29 cellular contexts compared by ENCODE assay signal in genomic region chr14:102633906-102634595, GRCh38. TPM values are rescaled to one million over a fixed set of nuclear protein-coding genes. Genes with fewer than 3 reads are reported as not detected.
A peak's percentile ranks its signal among the peaks of the same experiment; 100 is the strongest.
DNase-seq lines count a peak whose midpoint lies in the region; ATAC-seq, FAIRE-seq and TF ChIP-seq lines count a peak whose summit lies in the region.
"Had no signal": no experiment of that assay in that cellular context is flagged by ENCODE, and none has a peak within 500 bp of the region (broad histone marks: within the 10 kb centered on the region; RNA-seq: fewer than 3 reads in every experiment).

No MANE protein-coding gene starts in this region.

- H4K20me1 ChIP-seq in GM12878 (ENCODE audit: control insufficient read depth, insufficient read depth) = 0 out of 2 replicates have a peak, but pooled peaks cover 2% of the 10 kb centered on the region

- TF ChIP-seq EP300 in GM12878 (IDR thresholded peaks at IDR 0.05; ENCODE audit: borderline replicate concordance in 1 of 2, control insufficient read depth in 1 of 2, low read depth in 2 of 2, low read length in 2 of 2) = no peak

- H3K27me3 Mint-ChIP-seq in activated CD8-positive, alpha-beta memory T cell treated with anti-CD3 and anti-CD28 coated beads, Interleukin-2, amount 10 ng/mL, durations not matched to agents 7 days and 5 days = no peaks in the 10 kb centered on the region
- H3K27me3 Mint-ChIP-seq: activated naive CD4-positive, alpha-beta T cell treated with anti-CD3 and anti-CD28 coated beads, Interleukin-2, amount 50 U/mL, for 24 hours; dendritic cell treated with granulocyte-macrophage colony-stimulating factor and Interleukin-4, amounts not matched to agents 40 ng/mL and 50 ng/mL, for 4 days had no signal

- DNase-seq in activated CD8-positive, alpha-beta memory T cell treated with anti-CD3 and anti-CD28 coated beads, Interleukin-2, amount 10 ng/mL, durations not matched to agents 7 days and 5 days = peak; percentile 59
- DNase-seq in activated CD8-positive, alpha-beta memory T cell treated with anti-CD3 and anti-CD28 coated beads, Interleukin-2, amount 50 U/mL, for 48 hours = no peak
- DNase-seq in GM06990 (ENCODE audit: extremely low read depth, insufficient read length) (peak; percentile 22), NCI-H82 treated with DMSO at 0.1 percent for 48 hours (lab: John Stamatoyannopoulos, UW; ENCODE audit: unreplicated experiment) (peak; percentile 14), GM12878 (ENCODE audit: low read depth, low spot score) (peak; percentile 26), Kasumi-1 (lab: John Stamatoyannopoulos, UW) (no peak)
- DNase-seq: activated CD4-positive, alpha-beta T cell treated with anti-CD3 and anti-CD28 coated beads for 4 hours; caudate nucleus; GOT3; hypothalamus; KBM-7; mesenchymal stem cell; NCI-H1417 treated with DMSO at 0.1 percent for 48 hours; NCI-H2081 treated with DMSO at 0.1 percent for 48 hours; NCI-H510A; nucleus accumbens; SHP77 had no signal

- POLR2A ChIA-PET in GM12878 (lab: Charles Lee) = no interaction called here

- no TSS peak for BruUV-seq in GM12878 (replicated peaks; lab: Mats Ljungman, UMichigan)

- CTCF ChIA-PET in activated CD8-positive, alpha-beta memory T cell treated with anti-CD3 and anti-CD28 coated beads, Interleukin-2, amount 10 ng/mL, durations not matched to agents 7 days and 5 days (lab: Charles Lee) = no interaction called here
- CTCF ChIA-PET in GM12878 (lab: Yijun Ruan, JAX) = interaction anchor here (0.9 kb wide), 1 partner anchor 40 kb away, joined by 3 read pairs; no protein-coding TSS in a partner anchor

- no peak overlapping the region for H2AFZ ChIP-seq in GM12878 (ENCODE audit: control insufficient read depth, low read depth, low read length)

- 3% methylated on average over 4 of the region's 4 CpGs for WGBS in GM12878 (ENCODE audit: insufficient coverage, insufficient replicate concordance, low lambda C conversion rate, missing lambda C conversion rate)

- H3K9me3 ChIP-seq in GM12878 (replicated peaks; ENCODE audit: control insufficient read depth, insufficient read depth, low read length) = no peaks in the 10 kb centered on the region
- H3K9me3 ChIP-seq: gastroesophageal sphincter, suprapubic skin had no signal

- in situ Hi-C loops in GM12878 (cut with MboI) = no loop called here

- no peak for TF ChIP-seq POLR2A in GM12878 (IDR thresholded peaks at IDR 0.05; ENCODE audit: low read depth, low read length)

- H3K4me3 ChIP-seq in GM06990 (replicated peaks; ENCODE audit: low read depth, low read length) (no peak overlapping the region), GM12878 (no peak overlapping the region)
- H3K4me3 ChIP-seq: gastroesophageal sphincter, suprapubic skin had no signal

- TF ChIP-seq CTCF in GM06990 (IDR thresholded peaks at IDR 0.05; ENCODE audit: insufficient read depth, low read length, poor library complexity, severe bottlenecking) (no peak), GM12878 (IDR thresholded peaks at IDR 0.05 in 2 of 3, conservative IDR thresholded peaks at IDR 0.05 in 1 of 3; ENCODE audit: control insufficient read depth in 2 of 3, extremely low read depth in 1 of 3, insufficient read depth in 1 of 3, low read depth in 3 of 3, low read length in 3 of 3) (no peak)

- peaks cover 1% of the 10 kb centered on the region for H3K36me3 Mint-ChIP-seq in activated CD8-positive, alpha-beta memory T cell treated with anti-CD3 and anti-CD28 coated beads, Interleukin-2, amount 10 ng/mL, durations not matched to agents 7 days and 5 days

- ATAC-seq in activated CD8-positive, alpha-beta memory T cell treated with anti-CD3 and anti-CD28 coated beads, Interleukin-2, amount 10 ng/mL, durations not matched to agents 7 days and 5 days = peak; percentile 55
- ATAC-seq in GM12878 = peak; percentile 50
- ATAC-seq in GM21786 (IDR thresholded peaks at IDR 0.05; ENCODE audit: unreplicated experiment) = no peak
- no peak for ATAC-seq in HG03565 (IDR thresholded peaks at IDR 0.05; ENCODE audit: unreplicated experiment)
- ATAC-seq: gastroesophageal sphincter, left lobe of liver had no signal

- RAD21 ChIA-PET in GM12878 (lab: Charles Lee; ENCODE audit: unreplicated experiment) = no interaction called here

- H3K4me3 Mint-ChIP-seq in activated CD8-positive, alpha-beta memory T cell treated with anti-CD3 and anti-CD28 coated beads, Interleukin-2, amount 10 ng/mL, durations not matched to agents 7 days and 5 days = no peak overlapping the region
- H3K4me3 Mint-ChIP-seq: activated naive CD4-positive, alpha-beta T cell treated with anti-CD3 and anti-CD28 coated beads, Interleukin-2, amount 50 U/mL, for 24 hours; dendritic cell treated with granulocyte-macrophage colony-stimulating factor and Interleukin-4, amounts not matched to agents 40 ng/mL and 50 ng/mL, for 4 days had no signal

- peak; percentile 65 for FAIRE-seq in GM12878 (lab: Jason Lieb, UNC)
- FAIRE-seq: astrocyte, D721Med, HTR-8/SVneo, urothelium cell line had no signal

- H3K27me3 ChIP-seq in GM06990 (replicated peaks; ENCODE audit: control insufficient read depth, insufficient read depth, low read length) (no peaks in the 10 kb centered on the region), GM12878 (replicated peaks in 1 of 2; ENCODE audit: control insufficient read depth in 2 of 2, insufficient read depth in 2 of 2, low read length in 1 of 2) (no peaks in the 10 kb centered on the region)
- H3K27me3 ChIP-seq: gastroesophageal sphincter, suprapubic skin had no signal

- H3K9me3 Mint-ChIP-seq in activated CD8-positive, alpha-beta memory T cell treated with anti-CD3 and anti-CD28 coated beads, Interleukin-2, amount 10 ng/mL, durations not matched to agents 7 days and 5 days (ENCODE audit: low read depth) = no peaks in the 10 kb centered on the region
- H3K9me3 Mint-ChIP-seq: activated naive CD4-positive, alpha-beta T cell treated with anti-CD3 and anti-CD28 coated beads, Interleukin-2, amount 50 U/mL, for 24 hours; dendritic cell treated with granulocyte-macrophage colony-stimulating factor and Interleukin-4, amounts not matched to agents 40 ng/mL and 50 ng/mL, for 4 days had no signal

- 0 out of 2 replicates have a peak overlapping the region, but pooled peaks have one; percentile 27 for H3K9ac ChIP-seq in GM12878 (ENCODE audit: control insufficient read depth, insufficient read depth, low read length)

- SMC1A ChIA-PET in GM12878 (lab: Charles Lee; ENCODE audit: uncharacterized antibody, unreplicated experiment) = no interaction called here

- peaks cover 2% of the 10 kb centered on the region for H3K79me2 ChIP-seq in GM12878 (ENCODE audit: control insufficient read depth, insufficient read depth, low read length)

- H3K36me3 ChIP-seq in GM06990 (ENCODE audit: control insufficient read depth, insufficient read depth, low read length) (no peaks in the 10 kb centered on the region), GM12878 (ENCODE audit: control insufficient read depth in 2 of 2, insufficient read depth in 2 of 2, low read length in 1 of 2) (no peaks in the 10 kb centered on the region)
- H3K36me3 ChIP-seq: gastroesophageal sphincter, suprapubic skin had no signal

- TF ChIP-seq RAD21 in GM12878 (IDR thresholded peaks at IDR 0.05; ENCODE audit: insufficient read depth, low read depth, low read length) = no peak

- peak overlapping the region; percentile 18; the same call in 1 of the 2 replicates for H3K27ac ChIP-seq in GM12878 (ENCODE audit: control insufficient read depth, insufficient read depth)
- H3K27ac ChIP-seq: C4-2B, gastroesophageal sphincter, suprapubic skin had no signal

- intact Hi-C loops in GM12878 (cut with micrococcal nuclease; ENCODE audit: unreplicated experiment) = no loop called here

- 0 out of 2 replicates have a peak overlapping the region, but pooled peaks have one; percentile 13 for H3K4me2 ChIP-seq in GM12878 (ENCODE audit: control insufficient read depth, insufficient read depth)

- peaks cover 9% of the 10 kb centered on the region for H3K4me1 ChIP-seq in GM12878 (ENCODE audit: control insufficient read depth, insufficient read depth, low read length)

- no peak overlapping the region for H3K27ac Mint-ChIP-seq in activated CD8-positive, alpha-beta memory T cell treated with anti-CD3 and anti-CD28 coated beads, Interleukin-2, amount 10 ng/mL, durations not matched to agents 7 days and 5 days
- H3K27ac Mint-ChIP-seq: activated naive CD4-positive, alpha-beta T cell treated with anti-CD3 and anti-CD28 coated beads, Interleukin-2, amount 50 U/mL, for 24 hours; dendritic cell treated with granulocyte-macrophage colony-stimulating factor and Interleukin-4, amounts not matched to agents 40 ng/mL and 50 ng/mL, for 4 days had no signal

- peaks cover 12% of the 10 kb centered on the region for H3K4me1 Mint-ChIP-seq in activated CD8-positive, alpha-beta memory T cell treated with anti-CD3 and anti-CD28 coated beads, Interleukin-2, amount 10 ng/mL, durations not matched to agents 7 days and 5 days

TF ChIP-seq in GM12878, 131 proteins besides CTCF, POLR2A, EP300 and RAD21 (continues in another document):
- TF ChIP-seq ZNF384 (IDR thresholded peaks at IDR 0.05; ENCODE audit: borderline replicate concordance, low read depth, low read length) = no peak

RNA-seq across cellular contexts. Expression of gene RCOR1, which starts 41.6 kb away (rescaled TPM):
- 10 to 100 TPM; 18.3 to 19.4 TPM for total RNA-seq in activated CD8-positive, alpha-beta memory T cell treated with anti-CD3 and anti-CD28 coated beads, Interleukin-2, amount 10 ng/mL, durations not matched to agents 7 days and 5 days
- 26.6 and 29.6 TPM in 2 replicates for total RNA-seq in GM12878 (2013; cell fraction: nucleolus; rRNA removed)
- total RNA-seq in GM12878 (2014; rRNA removed) = 4.1 and 4.3 TPM in 2 replicates
- total RNA-seq in GM12878 (2014; rRNA removed; fragmentation: Illumina TruSeq; extraction: Trizol) = 6.5 and 9.4 TPM in 2 replicates
- 10.4 and 12.2 TPM in 2 replicates for total RNA-seq in GM12878 (2021)
- 4.0 TPM for polyA plus RNA-seq in GM12878 (2011; ENCODE audit: low read depth)
- 10.3 and 11.2 TPM in 2 replicates for polyA plus RNA-seq in GM12878 (2011; rRNA removed)
- 5.1 and 7.3 TPM in 2 replicates for polyA plus RNA-seq in GM12878 (2011; cell fraction: cytosol; rRNA removed)
- polyA plus RNA-seq in GM12878 (2011; cell fraction: nucleus; rRNA removed) = 9.4 and 13.1 TPM in 2 replicates
- polyA plus RNA-seq in GM12878 (2012) = 4.8 and 6.6 TPM in 2 replicates
- polyA plus RNA-seq in GM12878 (2014; fragmentation: Illumina TruSeq; extraction: Trizol) = 8.1 and 8.6 TPM in 2 replicates
- polyA plus RNA-seq in GM12878 (2014; fragmentation: Nextera tagmentation; extraction: Ambion mirVana) = 1 to 10 TPM; 1.9 to 2.2 TPM
- polyA plus RNA-seq in GM12878 (2014; rRNA removed) = 4.8 and 5.0 TPM in 2 replicates
- polyA plus RNA-seq in GM12878 (2016; fragmentation: Nextera tagmentation; extraction: Ambion mirVana) = 1 to 10 TPM; 1.6 to 1.8 TPM
- 11.4 and 11.7 TPM in 2 replicates for polyA minus RNA-seq in GM12878 (2011; rRNA and poly(A)+ RNA removed)
- polyA minus RNA-seq in GM12878 (2011; cell fraction: cytosol; rRNA and poly(A)+ RNA removed) = 4.0 and 5.1 TPM in 2 replicates
- polyA minus RNA-seq in GM12878 (2011; cell fraction: nucleus; rRNA and poly(A)+ RNA removed) = 6.2 and 11.2 TPM in 2 replicates

Comparison
In these comparisons a context has a peak if more than half of its experiments do, and no peak if none do; other contexts are left out.
1. DNase-seq: peak in activated CD8-positive, alpha-beta memory T cell treated with anti-CD3 and anti-CD28 coated beads, Interleukin-2, amount 10 ng/mL, durations not matched to agents 7 days and 5 days (single experiment), GM06990 (single experiment), NCI-H82 treated with DMSO at 0.1 percent for 48 hours (single experiment) and GM12878 (single experiment); none in activated CD8-positive, alpha-beta memory T cell treated with anti-CD3 and anti-CD28 coated beads, Interleukin-2, amount 50 U/mL, for 48 hours (single experiment) and Kasumi-1 (0 of 2).
2. ATAC-seq: peak in activated CD8-positive, alpha-beta memory T cell treated with anti-CD3 and anti-CD28 coated beads, Interleukin-2, amount 10 ng/mL, durations not matched to agents 7 days and 5 days (single experiment) and GM12878 (single experiment); none in GM21786 (single experiment) and HG03565 (single experiment).